ENCODE assay signal across 9 cellular contexts in the genomic region with DNA sequence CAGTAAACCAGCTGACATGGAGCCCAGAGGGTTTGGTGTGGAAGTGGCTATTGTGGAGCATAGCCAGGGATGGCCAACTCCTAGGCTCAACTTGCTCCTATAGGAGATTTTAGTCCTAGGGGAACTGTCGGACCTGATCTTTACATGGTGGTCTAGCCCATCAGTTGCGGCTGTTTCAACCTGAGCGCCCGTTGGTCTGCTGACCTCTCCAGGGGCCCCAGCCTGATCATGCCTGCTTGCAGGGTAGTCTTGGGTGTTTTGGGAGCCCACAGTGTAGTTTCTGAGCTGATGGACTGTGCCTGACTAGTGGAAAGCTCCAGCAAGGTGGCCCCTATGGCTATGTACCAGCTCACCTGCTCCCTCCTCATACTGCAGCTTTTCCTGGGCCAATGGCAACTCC.
"Had no signal": no experiment of that assay in that cellular context is flagged by ENCODE, and none has a peak within 500 bp of the region (broad histone marks: within the 10 kb centered on the region; RNA-seq: fewer than 3 reads in every experiment).

No MANE protein-coding gene starts in this region.

- ATAC-seq: GM23338, HCT116 had no signal

- H3K36me3 ChIP-seq: HAP-1 had no signal

- DNase-seq: GM23248, GOT3, H7, H9, HCEC 1CT, HFFc6 had no signal

- H3K4me1 ChIP-seq: HAP-1 had no signal

- H3K27ac ChIP-seq: GM23248 had no signal

- H3K4me3 ChIP-seq: GM23248, GM23338, HAP-1 had no signal

- H3K9me3 ChIP-seq: HAP-1 had no signal
